ENCODE assay signal across 20 cellular contexts in genomic region chr2:240373289-240373885, GRCh38.
A peak's percentile ranks its signal among the peaks of the same experiment; 100 is the strongest.
DNase-seq lines count a peak whose midpoint lies in the region; ATAC-seq and TF ChIP-seq lines count a peak whose summit lies in the region.
"Had no signal": no experiment of that assay in that cellular context is flagged by ENCODE, and none has a peak within 500 bp of the region (broad histone marks: within the 10 kb centered on the region; RNA-seq: fewer than 3 reads in every experiment).

No MANE protein-coding gene starts in this region.

- TF ChIP-seq EP300 in gastroesophageal sphincter (IDR thresholded peaks at IDR 0.05), result no peak

- in situ Hi-C loops in gastrocnemius medialis (cut with MboI; ENCODE audit: low sequenced_read_pairs in 4 of 4), result no loop called here

- TF ChIP-seq CTCF in right atrium auricular region (IDR thresholded peaks at IDR 0.05) (no peak), gastroesophageal sphincter (IDR thresholded peaks at IDR 0.05) (no peak), gastrocnemius medialis (IDR thresholded peaks at IDR 0.05 in 4 of 5, conservative IDR thresholded peaks at IDR 0.05 in 1 of 5) (no peak), uterus (IDR thresholded peaks at IDR 0.05) (no peak)

- H3K9me3 ChIP-seq in right atrium auricular region (no peaks in the 10 kb centered on the region), gastroesophageal sphincter (no peaks in the 10 kb centered on the region), gastrocnemius medialis (no peaks in the 10 kb centered on the region), uterus (no peaks in the 10 kb centered on the region)
- H3K9me3 ChIP-seq: MG63 had no signal

- no peak overlapping the region for H3K4me3 ChIP-seq in right atrium auricular region
- H3K4me3 ChIP-seq in gastroesophageal sphincter, result no peak overlapping the region
- no peak overlapping the region for H3K4me3 ChIP-seq in gastrocnemius medialis
- H3K4me3 ChIP-seq in uterus, result no peak overlapping the region
- H3K4me3 ChIP-seq: MG63, skin epidermis had no signal

- WGBS in gastroesophageal sphincter (ENCODE audit: low coverage in 1 of 2), 2 donors, result 100% methylated on average over 4 of the region's 20 CpGs; no CpG with 5 or more reads in 1 of the 2 donors

- H3K27me3 ChIP-seq in right atrium auricular region, result no peaks in the 10 kb centered on the region
- no peaks in the 10 kb centered on the region for H3K27me3 ChIP-seq in gastroesophageal sphincter
- no peaks in the 10 kb centered on the region for H3K27me3 ChIP-seq in gastrocnemius medialis
- H3K27me3 ChIP-seq in uterus, result no peaks in the 10 kb centered on the region
- H3K27me3 ChIP-seq: MG63 had no signal

- DNase-seq in right atrium auricular region (ENCODE audit: low spot score) (no peak), Right ventricle myocardium inferior (ENCODE audit: missing footprints) (no peak), gastrocnemius medialis (no peak), uterus (no peak), left lobe of liver (ENCODE audit: low spot score) (no peak), iPS-NIHi11 (ENCODE audit: low spot score) (no peak)
- no peak for DNase-seq in stimulated activated CD8-positive, alpha-beta memory T cell treated with anti-CD3 and anti-CD28 coated beads, Interleukin-4, amount 100 ng/mL, for 48 hours
- DNase-seq: activated CD4-positive, alpha-beta T cell treated with anti-CD3 and anti-CD28 coated beads, Interleukin-2, amount 50 U/mL, for 1 hour; activated CD8-positive, alpha-beta memory T cell treated with anti-CD3 and anti-CD28 coated beads, Interleukin-2, amount 50 U/mL, for 4 hours; activated naive CD8-positive, alpha-beta T cell treated with anti-CD3 and anti-CD28 coated beads for 36 hours; kidney; NCI-H1417 treated with DMSO at 0.1 percent for 48 hours; NCI-H2171 treated with DMSO at 0.1 percent for 48 hours; SHP77; stimulated activated CD4-positive, alpha-beta T cell treated with anti-CD3 and anti-CD28 coated beads, Interleukin-4, amount 100 ng/mL, for 24 hours had no signal

- no peaks in the 10 kb centered on the region for H3K36me3 ChIP-seq in right atrium auricular region
- no peaks in the 10 kb centered on the region for H3K36me3 ChIP-seq in gastroesophageal sphincter
- no peaks in the 10 kb centered on the region for H3K36me3 ChIP-seq in gastrocnemius medialis
- no peaks in the 10 kb centered on the region for H3K36me3 ChIP-seq in uterus
- H3K36me3 ChIP-seq: MG63 had no signal

- intact Hi-C loops in Right ventricle myocardium inferior (cut with DNase I) (no loop called here), gastrocnemius medialis (cut with DNase I; ENCODE audit: low total_unique reads) (no loop called here), uterus (cut with DNase I; ENCODE audit: low total_unique reads) (no loop called here)

- peaks cover 0 to 53% of the 10 kb centered on the region in 2 donors for H3K4me1 ChIP-seq in right atrium auricular region
- H3K4me1 ChIP-seq in gastroesophageal sphincter, result peaks cover 0 to 56% (median 28%) of the 10 kb centered on the region in 3 donors
- H3K4me1 ChIP-seq in gastrocnemius medialis, result peaks cover 44 to 54% of the 10 kb centered on the region in 2 donors
- H3K4me1 ChIP-seq in uterus, result peaks cover 0 to 14% of the 10 kb centered on the region in 2 donors

- ATAC-seq in Right ventricle myocardium inferior (no peak), gastroesophageal sphincter (no peak), gastrocnemius medialis (no peak), left lobe of liver (no peak)
- ATAC-seq: natural killer cell treated with Interleukin-12 subunit alpha and Interleukin-12 subunit beta and Interleukin-15 and Interleukin-18, amount 100 ng/mL, for 72 hours had no signal

- H3K27ac ChIP-seq in right atrium auricular region, result peak overlapping the region; percentile 73 to 85
- H3K27ac ChIP-seq in gastroesophageal sphincter, result peak overlapping the region in 3 of 4 donors; percentile 80 to 85 (median 80)
- peak overlapping the region; percentile 73 to 83 (median 80) for H3K27ac ChIP-seq in gastrocnemius medialis
- peak overlapping the region; percentile 50 to 70 for H3K27ac ChIP-seq in uterus
- H3K27ac ChIP-seq: parathyroid adenoma had no signal

- TF ChIP-seq POLR2A in gastroesophageal sphincter (IDR thresholded peaks at IDR 0.05) (no peak), gastrocnemius medialis (IDR thresholded peaks at IDR 0.05) (no peak), uterus (IDR thresholded peaks at IDR 0.05) (no peak)
